In the genomic region with DNA sequence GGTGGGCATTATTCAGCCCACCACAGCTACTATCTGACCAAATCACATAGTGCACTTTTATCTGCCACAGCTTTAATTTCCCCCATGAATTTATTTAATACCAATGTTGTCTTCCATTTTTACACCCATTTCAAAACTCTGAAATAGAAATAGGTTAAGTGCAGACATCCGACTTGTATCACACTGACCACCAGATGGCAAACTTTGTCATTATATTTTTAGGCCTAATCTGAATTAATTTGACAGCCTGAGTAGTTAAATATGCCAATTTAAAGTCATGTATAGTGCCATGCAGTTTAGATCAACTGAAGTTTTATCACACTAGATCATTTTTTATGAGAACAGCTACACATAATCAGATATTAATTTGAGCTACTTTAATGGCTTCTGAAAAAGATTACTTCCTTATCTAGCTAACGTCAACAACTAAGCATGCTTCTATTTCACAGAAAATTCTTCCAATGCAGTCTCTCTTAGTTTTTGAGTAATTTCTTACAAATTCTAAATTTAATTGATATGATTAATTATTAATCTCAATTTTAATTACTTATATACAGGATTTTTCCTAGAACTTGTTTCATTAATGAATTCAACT, we compare ENCODE assay signal across 9 cellular contexts.
DNase-seq lines count a peak whose midpoint lies in the region; ATAC-seq, FAIRE-seq and TF ChIP-seq lines count a peak whose summit lies in the region.
"Had no signal": no experiment of that assay in that cellular context is flagged by ENCODE, and none has a peak within 500 bp of the region (broad histone marks: within the 10 kb centered on the region; RNA-seq: fewer than 3 reads in every experiment).

No MANE protein-coding gene starts in this region.

- no peak for FAIRE-seq in pancreas (lab: Jason Lieb, UNC)

- H4K20me1 ChIP-seq in MM.1S (ENCODE audit: insufficient read depth, low read length) = no peaks in the 10 kb centered on the region

- peak; percentile 32; the same call in 1 of the 3 replicates for TF ChIP-seq CTCF in GM12872 (IDR thresholded peaks at IDR 0.05; ENCODE audit: insufficient read depth, low read depth, low read length)
- TF ChIP-seq CTCF in MM.1S (IDR thresholded peaks at IDR 0.05; ENCODE audit: low read length) = peak; percentile 67
- peak; percentile 31 for TF ChIP-seq CTCF in coronary artery (IDR thresholded peaks at IDR 0.05)
- TF ChIP-seq CTCF in pancreas (IDR thresholded peaks at IDR 0.05) = peak in 3 of 4 donors; percentile 10 to 30 (median 15)

- intact Hi-C loops in pancreas (cut with DNase I) = no loop called here

- DNase-seq in MM.1S (peak; percentile 39), coronary artery (ENCODE audit: low spot score) (no peak), pancreas (no peak)
- DNase-seq in activated CD4-positive, alpha-beta T cell treated with anti-CD3 and anti-CD28 coated beads for 1 hour = no peak
- DNase-seq: activated B cell treated with CpG ODN at 0.5 μM for 24 hours had no signal

- no peaks in the 10 kb centered on the region for H3K27me3 Mint-ChIP-seq in stimulated activated memory B cell treated with anti-CD40 and anti-IgM and Interleukin-4, amounts not matched to agents 10 μg/mL and 1 μg/mL and 100 μg/mL, for 72 hours
- H3K27me3 Mint-ChIP-seq: activated B cell treated with CpG ODN at 0.5 μM for 24 hours had no signal

- H3K36me3 ChIP-seq in MM.1S (replicated peaks; ENCODE audit: insufficient read depth, low read length) (no peaks in the 10 kb centered on the region), pancreas (no peaks in the 10 kb centered on the region)

- H3K9ac ChIP-seq in MM.1S (ENCODE audit: low read length) = no peak overlapping the region

- H3K4me1 ChIP-seq in MM.1S (ENCODE audit: low read length) (no peaks in the 10 kb centered on the region), pancreas (no peaks in the 10 kb centered on the region)

- H2AFZ ChIP-seq in MM.1S (ENCODE audit: low read length) = no peak overlapping the region

- no peak overlapping the region for H3K4me3 Mint-ChIP-seq in stimulated activated memory B cell treated with anti-CD40 and anti-IgM and Interleukin-4, amounts not matched to agents 10 μg/mL and 1 μg/mL and 100 μg/mL, for 72 hours
- H3K4me3 Mint-ChIP-seq: activated B cell treated with CpG ODN at 0.5 μM for 24 hours had no signal

- H3K9me3 Mint-ChIP-seq in stimulated activated memory B cell treated with anti-CD40 and anti-IgM and Interleukin-4, amounts not matched to agents 10 μg/mL and 1 μg/mL and 100 μg/mL, for 72 hours = peaks cover 2% of the 10 kb centered on the region
- H3K9me3 Mint-ChIP-seq: activated B cell treated with CpG ODN at 0.5 μM for 24 hours had no signal

- H3K36me3 Mint-ChIP-seq in stimulated activated memory B cell treated with anti-CD40 and anti-IgM and Interleukin-4, amounts not matched to agents 10 μg/mL and 1 μg/mL and 100 μg/mL, for 72 hours = no peaks in the 10 kb centered on the region

- no peaks in the 10 kb centered on the region for H3K4me1 Mint-ChIP-seq in stimulated activated memory B cell treated with anti-CD40 and anti-IgM and Interleukin-4, amounts not matched to agents 10 μg/mL and 1 μg/mL and 100 μg/mL, for 72 hours
- H3K4me1 Mint-ChIP-seq: activated B cell treated with CpG ODN at 0.5 μM for 24 hours had no signal

- peak in 2 of 4 donors; percentile 21 to 61 for ATAC-seq in pancreas
- no peak for ATAC-seq in GM18858 (IDR thresholded peaks at IDR 0.05; ENCODE audit: unreplicated experiment)
- ATAC-seq in stimulated activated memory B cell treated with anti-CD40 and anti-IgM and Interleukin-4, amounts not matched to agents 10 μg/mL and 1 μg/mL and 100 μg/mL, for 72 hours = no peak
- ATAC-seq in GM21360 (IDR thresholded peaks at IDR 0.05; ENCODE audit: unreplicated experiment) = no peak

- H3K27ac Mint-ChIP-seq in stimulated activated memory B cell treated with anti-CD40 and anti-IgM and Interleukin-4, amounts not matched to agents 10 μg/mL and 1 μg/mL and 100 μg/mL, for 72 hours = no peak overlapping the region
- H3K27ac Mint-ChIP-seq: activated B cell treated with CpG ODN at 0.5 μM for 24 hours had no signal

- no peaks in the 10 kb centered on the region for H3K9me2 ChIP-seq in MM.1S (replicated peaks; ENCODE audit: insufficient read depth, low read length)

- H3K4me2 ChIP-seq in MM.1S (ENCODE audit: low read depth, low read length) = no peak overlapping the region

- H3K27ac ChIP-seq in MM.1S (ENCODE audit: low read length) (no peak overlapping the region), coronary artery (no peak overlapping the region), pancreas (no peak overlapping the region)

- 35 to 46% methylated on average over 2 of the region's 2 CpGs for WGBS in pancreas, 2 donors

- H3K9me3 ChIP-seq in MM.1S (replicated peaks; ENCODE audit: insufficient read depth, low read length) (no peaks in the 10 kb centered on the region), pancreas (no peaks in the 10 kb centered on the region)

- H3K4me3 ChIP-seq in MM.1S (ENCODE audit: low read length) (no peak overlapping the region), coronary artery (no peak overlapping the region), pancreas (no peak overlapping the region)

- no peaks in the 10 kb centered on the region for H3K79me2 ChIP-seq in MM.1S (ENCODE audit: low read length)

- H3F3A ChIP-seq in MM.1S (ENCODE audit: insufficient read depth, low read length) = no peaks in the 10 kb centered on the region

- H3K27me3 ChIP-seq in MM.1S (replicated peaks; ENCODE audit: insufficient read depth, low read length) (no peaks in the 10 kb centered on the region), pancreas (no peaks in the 10 kb centered on the region)

Comparison
In these comparisons a context has a peak if more than half of its experiments do, and no peak if none do; other contexts are left out.
1. CTCF ChIP-seq: peak in every context shown above with its lines; median percentile 67 in MM.1S; 32 in GM12872; 31 in coronary artery; 15 in pancreas.